In the genomic region with DNA sequence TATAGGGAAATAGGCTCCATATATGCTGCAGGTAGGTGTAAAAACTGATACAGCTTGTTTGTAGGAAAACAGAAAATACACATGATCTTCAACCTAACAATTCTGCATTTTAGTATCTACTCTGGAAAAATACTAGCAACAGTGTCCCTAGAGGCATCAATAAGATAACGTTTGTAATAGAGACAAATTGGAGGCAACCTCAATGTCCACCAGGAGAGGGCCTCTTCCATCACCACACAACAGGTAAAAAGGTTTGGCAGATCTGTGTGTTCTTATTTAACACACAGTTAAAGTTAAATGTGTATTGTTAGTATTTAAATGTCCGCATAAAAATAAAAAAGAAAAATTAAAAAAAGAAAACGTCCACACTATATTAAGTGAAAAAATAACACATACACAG, we compare ENCODE assay signal across 8 cellular contexts. TPM values are rescaled to one million over a fixed set of nuclear protein-coding genes. Genes with fewer than 3 reads are reported as not detected.
A peak's percentile ranks its signal among the peaks of the same experiment; 100 is the strongest.
DNase-seq lines count a peak whose midpoint lies in the region; ATAC-seq, FAIRE-seq and TF ChIP-seq lines count a peak whose summit lies in the region.

No MANE protein-coding gene starts in this region.

- peak; percentile 66 for DNase-seq in ACHN
- DNase-seq in NCI-H510A (lab: John Stamatoyannopoulos, UW), result peak; percentile 16
- DNase-seq in dermis microvascular lymphatic vessel endothelial cell (ENCODE audit: low read depth in 2 of 2), result peak; percentile 30 to 52
- peak; percentile 50 for DNase-seq in urothelium cell line (ENCODE audit: low spot score)
- no peak for DNase-seq in GM10266 (ENCODE audit: extremely low spot score)
- no peak for DNase-seq in omental fat pad (ENCODE audit: low spot score)
- DNase-seq in NCI-H187 treated with DMSO at 0.1 percent for 48 hours (lab: John Stamatoyannopoulos, UW), result no peak

- FAIRE-seq in G401.6 (lab: Jason Lieb, UNC) (peak; percentile 86), urothelium cell line (lab: Jason Lieb, UNC) (no peak)

- ATAC-seq in omental fat pad (ENCODE audit: low FRiP score), result no peak

- in situ Hi-C loops in ACHN (cut with HindIII; ENCODE audit: low pct_ligation_motif_present, low pct_unique_long_range_greater_than_20kb, low sequenced_read_pairs), result no loop called here

- TF ChIP-seq CTCF in GM10266 (IDR thresholded peaks at IDR 0.05; ENCODE audit: control insufficient read depth, insufficient read depth, low read depth, missing control alignments), result no peak
- TF ChIP-seq CTCF in omental fat pad (IDR thresholded peaks at IDR 0.05), result no peak

RNA-seq across cellular contexts. Expression of gene EIF2D, which starts 5.4 kb away (rescaled TPM):
- 41.2 and 45.5 TPM in 2 replicates for total RNA-seq in dermis microvascular lymphatic vessel endothelial cell
- 10 to 100 TPM; 38.4 to 55.8 (median 50.4) TPM for total RNA-seq in omental fat pad

RNA-seq across cellular contexts. Expression of gene DYRK3, which starts 28.5 kb away (rescaled TPM):
- total RNA-seq in dermis microvascular lymphatic vessel endothelial cell (15.5 and 19.2 TPM in 2 replicates), omental fat pad (10 to 100 TPM; 14.3 to 73.3 (median 39.4) TPM)

Comparison
In these comparisons a context has a peak if more than half of its experiments do, and no peak if none do; other contexts are left out.
1. DNase-seq: peak in ACHN (single experiment), NCI-H510A (single experiment), dermis microvascular lymphatic vessel endothelial cell (2 of 2) and urothelium cell line (single experiment); none in GM10266 (single experiment), omental fat pad (single experiment) and NCI-H187 treated with DMSO at 0.1 percent for 48 hours (single experiment).